8 cellular contexts compared by ENCODE assay signal in the genomic region with DNA sequence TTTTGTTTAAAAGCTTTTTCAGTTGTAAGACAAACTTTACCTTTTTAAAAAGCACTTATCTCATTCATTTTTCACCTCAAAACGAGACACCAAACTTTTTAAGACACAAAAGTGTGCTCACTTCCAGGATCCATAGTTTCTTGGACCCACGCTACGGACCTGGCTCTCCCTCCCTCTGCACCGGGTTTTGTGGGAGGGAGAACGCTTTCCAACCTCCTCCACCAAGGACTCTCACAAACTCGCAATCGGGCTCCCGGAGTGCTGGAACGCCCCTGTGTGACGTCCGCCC. TPM values are rescaled to one million over a fixed set of nuclear protein-coding genes. Genes with fewer than 3 reads are reported as not detected.
DNase-seq lines count a peak whose midpoint lies in the region; ATAC-seq and TF ChIP-seq lines count a peak whose summit lies in the region.

No MANE protein-coding gene starts in this region.

- DNase-seq in MG63 (peak; percentile 65), choroid plexus epithelial cell (ENCODE audit: low read depth) (peak; percentile 72), mesenchymal stem cell (no peak), uterus (no peak)
- DNase-seq in NK-92 treated with Interleukin-12 subunit alpha and Interleukin-12 subunit beta, amount 100 ng/mL, for 24 hours (lab: John Stamatoyannopoulos, UW): no peak

- peak overlapping the region; percentile 78 for H3K4me3 ChIP-seq in DOHH2 (ENCODE audit: low read length)
- H3K4me3 ChIP-seq in MG63: peak overlapping the region; percentile 97
- peak overlapping the region; percentile 73 for H3K4me3 ChIP-seq in choroid plexus epithelial cell (ENCODE audit: low read depth, low read length)
- peak overlapping the region; percentile 76 to 88 for H3K4me3 ChIP-seq in mesenchymal stem cell (ENCODE audit: insufficient read depth in 1 of 2, low read depth in 1 of 2, low read length in 2 of 2)
- peak overlapping the region; percentile 78 to 84 for H3K4me3 ChIP-seq in uterus

- H3F3A ChIP-seq in DOHH2 (ENCODE audit: control insufficient read depth, insufficient read depth): no peaks in the 10 kb centered on the region

- H3K4me1 ChIP-seq in DOHH2 (ENCODE audit: control insufficient read depth, low read length) (peaks cover 24% of the 10 kb centered on the region), mesenchymal stem cell (ENCODE audit: control insufficient read depth, insufficient read depth, low read depth, low read length) (peaks cover 3% of the 10 kb centered on the region), uterus (peaks cover 0 to 12% of the 10 kb centered on the region in 2 donors)

- H3K23ac ChIP-seq in mesenchymal stem cell (ENCODE audit: low read length in 2 of 2): no peak overlapping the region

- no peak for TF ChIP-seq CTCF in DOHH2 (IDR thresholded peaks at IDR 0.05; ENCODE audit: low read depth, low read length, poor library complexity, severe bottlenecking)
- TF ChIP-seq CTCF in choroid plexus epithelial cell (conservative IDR thresholded peaks at IDR 0.05; ENCODE audit: low read depth, low read length): no peak
- TF ChIP-seq CTCF in uterus (IDR thresholded peaks at IDR 0.05): no peak

- intact Hi-C loops in uterus (cut with DNase I; ENCODE audit: low total_unique reads): no loop called here

- 3% methylated on average over 3 of the region's 11 CpGs for WGBS in mesenchymal stem cell

- H3K27ac ChIP-seq in DOHH2 (ENCODE audit: low read depth, low read length): peak overlapping the region; percentile 84
- H3K27ac ChIP-seq in mesenchymal stem cell (ENCODE audit: low read length, poor library complexity, severe bottlenecking): peak overlapping the region; percentile 98
- H3K27ac ChIP-seq in uterus: peak overlapping the region; percentile 90 to 92

- no peak overlapping the region for H2AK5ac ChIP-seq in mesenchymal stem cell (ENCODE audit: low read length, severe bottlenecking)

- no peak for TF ChIP-seq POLR2A in uterus (IDR thresholded peaks at IDR 0.05)

- H3K4ac ChIP-seq in mesenchymal stem cell (ENCODE audit: low read depth in 1 of 2, low read length in 2 of 2): peak overlapping the region; percentile 9 to 94

- peak overlapping the region; percentile 91 for H3K9ac ChIP-seq in mesenchymal stem cell (ENCODE audit: low read length)

- H2BK12ac ChIP-seq in mesenchymal stem cell (ENCODE audit: low read length in 2 of 2): no peak overlapping the region

- H3K9me3 ChIP-seq in DOHH2 (ENCODE audit: control insufficient read depth, insufficient read depth, low read length) (no peaks in the 10 kb centered on the region), MG63 (no peaks in the 10 kb centered on the region), mesenchymal stem cell (ENCODE audit: control insufficient read depth, low read length) (no peaks in the 10 kb centered on the region), uterus (no peaks in the 10 kb centered on the region)

- no peak overlapping the region for H2BK15ac ChIP-seq in mesenchymal stem cell (ENCODE audit: low read depth, poor library complexity, severe bottlenecking)

- H3K27me3 ChIP-seq in DOHH2 (ENCODE audit: control insufficient read depth, low read length): no peaks in the 10 kb centered on the region
- no peaks in the 10 kb centered on the region for H3K27me3 ChIP-seq in MG63
- no peaks in the 10 kb centered on the region for H3K27me3 ChIP-seq in mesenchymal stem cell (ENCODE audit: control insufficient read depth in 1 of 2, insufficient read depth in 1 of 2, low read length in 2 of 2)
- H3K27me3 ChIP-seq in uterus: no peaks in the 10 kb centered on the region

- peak overlapping the region; percentile 11 for H2BK120ac ChIP-seq in mesenchymal stem cell (ENCODE audit: low read depth, low read length)

- H3K9me2 ChIP-seq in DOHH2 (replicated peaks; ENCODE audit: control insufficient read depth, low read length): no peaks in the 10 kb centered on the region

- H3K36me3 ChIP-seq in DOHH2 (ENCODE audit: control insufficient read depth, low read length) (peaks cover 31% of the 10 kb centered on the region), MG63 (peaks cover 24% of the 10 kb centered on the region), mesenchymal stem cell (ENCODE audit: control insufficient read depth in 1 of 2, insufficient read depth in 2 of 2, low read depth in 1 of 2, low read length in 2 of 2) (peaks cover 0 to 10% of the 10 kb centered on the region in 2 experiments), uterus (no peaks in the 10 kb centered on the region)

- no peaks in the 10 kb centered on the region for H4K20me1 ChIP-seq in DOHH2 (ENCODE audit: control insufficient read depth, insufficient read depth, low read depth, low read length)

- H4K8ac ChIP-seq in mesenchymal stem cell (ENCODE audit: low read length): peak overlapping the region; percentile 47

- H2BK5ac ChIP-seq in mesenchymal stem cell (ENCODE audit: low read depth, low read length, poor library complexity, severe bottlenecking): no peak overlapping the region

- peak overlapping the region; percentile 99 for H2AFZ ChIP-seq in mesenchymal stem cell (ENCODE audit: low read depth, low read length)

- peak overlapping the region in 1 of 2 experiments; percentile 98 for H3K14ac ChIP-seq in mesenchymal stem cell (ENCODE audit: low read length in 2 of 2)

- peak overlapping the region; percentile 18 for H4K91ac ChIP-seq in mesenchymal stem cell (ENCODE audit: low read length)

- peak overlapping the region; percentile 58 to 97 for H3K18ac ChIP-seq in mesenchymal stem cell (ENCODE audit: low read depth in 1 of 2, low read length in 2 of 2)

- H3K79me2 ChIP-seq in DOHH2 (ENCODE audit: control insufficient read depth, low read length): peaks cover 44% of the 10 kb centered on the region

- H3K4me2 ChIP-seq in DOHH2 (ENCODE audit: low read length): peak overlapping the region; percentile 81
- H3K4me2 ChIP-seq in mesenchymal stem cell (ENCODE audit: low read length, poor library complexity, severe bottlenecking): peak overlapping the region; percentile 99

- ATAC-seq in GM21528 (IDR thresholded peaks at IDR 0.05; ENCODE audit: low FRiP score, unreplicated experiment) (no peak), HG03196 (IDR thresholded peaks at IDR 0.05; ENCODE audit: unreplicated experiment) (no peak)

- peaks cover 5% of the 10 kb centered on the region for H3K79me1 ChIP-seq in mesenchymal stem cell (replicated peaks; ENCODE audit: low read length, poor library complexity, severe bottlenecking)

RNA-seq across cellular contexts. Expression of a gene that starts 0.4 kb away (rescaled TPM):
- total RNA-seq in MG63 (2014; rRNA removed; shearing (Covaris generic); ENCODE audit: low replicate concordance): 0.49 TPM in 1 of 2 replicates, not detected in the other
- not detected for polyA plus RNA-seq in mesenchymal stem cell (2013, experiment 1 of 2)
- not detected for polyA plus RNA-seq in mesenchymal stem cell (2013, experiment 2 of 2)
- total RNA-seq in uterus: under 1 TPM in 1 of 4 donors, not detected in 3; 0.28 TPM

RNA-seq across cellular contexts. Expression of a gene that starts 0.5 kb away (rescaled TPM):
- 16.1 and 36.4 TPM in 2 replicates for total RNA-seq in MG63 (2014; rRNA removed; shearing (Covaris generic); ENCODE audit: low replicate concordance)
- 17.8 TPM for polyA plus RNA-seq in mesenchymal stem cell (2013, experiment 1 of 2)
- polyA plus RNA-seq in mesenchymal stem cell (2013, experiment 2 of 2): 17.4 TPM
- 10 to 100 TPM; 11.5 to 58.4 (median 22.8) TPM for total RNA-seq in uterus

Comparison
In these comparisons a context has a peak if more than half of its experiments do, and no peak if none do; other contexts are left out.
1. DNase-seq: peak in MG63 (single experiment) and choroid plexus epithelial cell (single experiment); none in mesenchymal stem cell (single experiment), uterus (0 of 2) and NK-92 treated with Interleukin-12 subunit alpha and Interleukin-12 subunit beta, amount 100 ng/mL, for 24 hours (single experiment).
2. Peak in every context shown above with its lines, with median percentiles within 50 percentile points of each other: H3K27ac ChIP-seq and H3K4me3 ChIP-seq.